In the genomic region with DNA sequence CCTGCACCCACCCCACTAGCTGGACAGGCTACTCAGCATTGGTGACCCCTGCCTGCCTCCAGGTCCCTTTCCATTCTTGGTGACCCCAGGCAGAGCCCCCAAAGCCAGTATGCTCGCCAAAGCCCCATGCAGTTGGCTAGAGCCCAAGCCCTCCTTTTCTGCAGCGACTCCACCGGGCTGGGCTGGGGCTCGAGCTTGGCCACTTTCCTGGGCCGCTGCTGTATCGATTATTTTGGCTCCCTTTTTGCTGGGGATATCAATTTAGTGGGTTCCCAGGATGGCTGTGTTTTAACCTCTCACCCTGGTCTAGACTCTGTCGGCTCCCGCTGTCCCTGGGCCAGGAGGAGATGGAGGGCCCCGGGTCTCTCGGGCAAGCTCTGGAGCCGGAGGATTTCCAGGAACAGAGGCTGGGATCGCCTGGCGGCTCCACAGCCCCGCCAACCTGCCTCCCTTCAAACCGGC, we compare ENCODE assay signal across 16 cellular contexts.
A peak's percentile ranks its signal among the peaks of the same experiment; 100 is the strongest.
DNase-seq lines count a peak whose midpoint lies in the region; ATAC-seq and TF ChIP-seq lines count a peak whose summit lies in the region.
"Had no signal": no experiment of that assay in that cellular context is flagged by ENCODE, and none has a peak within 500 bp of the region (broad histone marks: within the 10 kb centered on the region; RNA-seq: fewer than 3 reads in every experiment).

No MANE protein-coding gene starts in this region.

- DNase-seq in CD14-positive monocyte (ENCODE audit: low spot score) (no peak), ascending aorta (ENCODE audit: low spot score in 2 of 2) (no peak), lower lobe of right lung (peak; percentile 24), spleen (peak; percentile 63), NCI-H2081 treated with DMSO at 0.1 percent for 48 hours (lab: John Stamatoyannopoulos, UW) (no peak)
- no peak for DNase-seq in stimulated activated CD4-positive, alpha-beta T cell treated with anti-CD3 and anti-CD28 coated beads, Interleukin-4, amount 100 ng/mL, for 4 hours
- DNase-seq: AML-193; Caco-2; CD4-positive, CD25-positive, alpha-beta regulatory T cell; DMS153; GOT3; NCI-H1048; NCI-H510A treated with DMSO at 0.1 percent for 48 hours; NCI-H82; SHP77 had no signal

- H3K9me3 Mint-ChIP-seq in CD14-positive monocyte, result no peaks in the 10 kb centered on the region
- H3K9me3 Mint-ChIP-seq: CD4-positive, CD25-positive, alpha-beta regulatory T cell had no signal

- H3K36me3 Mint-ChIP-seq in CD14-positive monocyte, result no peaks in the 10 kb centered on the region
- H3K36me3 Mint-ChIP-seq: CD4-positive, CD25-positive, alpha-beta regulatory T cell had no signal

- peaks cover 24% of the 10 kb centered on the region for H3K4me1 Mint-ChIP-seq in CD14-positive monocyte

- peak overlapping the region in 1 of 2 donors; percentile 28 for H3K4me3 Mint-ChIP-seq in CD14-positive monocyte
- H3K4me3 Mint-ChIP-seq: CD4-positive, CD25-positive, alpha-beta regulatory T cell had no signal

- ATAC-seq in lower lobe of right lung (no peak), GM21529 (IDR thresholded peaks at IDR 0.05; ENCODE audit: unreplicated experiment) (no peak)

- H3K27me3 ChIP-seq in ascending aorta (no peaks in the 10 kb centered on the region), lower lobe of right lung (ENCODE audit: low read depth) (no peaks in the 10 kb centered on the region), spleen (replicated peaks in 1 of 7) (no peaks in the 10 kb centered on the region)

- no peaks in the 10 kb centered on the region for H3K36me3 ChIP-seq in ascending aorta
- no peaks in the 10 kb centered on the region for H3K36me3 ChIP-seq in lower lobe of right lung
- H3K36me3 ChIP-seq in spleen, result no peaks in the 10 kb centered on the region

- H3K4me1 ChIP-seq in ascending aorta, result peaks cover 12 to 36% of the 10 kb centered on the region in 2 donors
- H3K4me1 ChIP-seq in lower lobe of right lung, result peaks cover 21% of the 10 kb centered on the region
- H3K4me1 ChIP-seq in spleen, result peaks cover 0 to 17% (median 6%) of the 10 kb centered on the region in 6 donors

- no peak for TF ChIP-seq CTCF in CD14-positive monocyte (IDR thresholded peaks at IDR 0.05)
- peak in 1 of 3 experiments; percentile 4 for TF ChIP-seq CTCF in ascending aorta (IDR thresholded peaks at IDR 0.05)
- no peak for TF ChIP-seq CTCF in lower lobe of right lung (IDR thresholded peaks at IDR 0.05)
- no peak for TF ChIP-seq CTCF in spleen (IDR thresholded peaks at IDR 0.05 in 8 of 11, conservative IDR thresholded peaks at IDR 0.05 in 3 of 11)

- no peak for TF ChIP-seq POLR2A in spleen (IDR thresholded peaks at IDR 0.05)

- peaks cover 3 to 15% (median 10%) of the 10 kb centered on the region in 3 donors for H3K27me3 Mint-ChIP-seq in CD14-positive monocyte (ENCODE audit: low read depth in 3 of 3)
- H3K27me3 Mint-ChIP-seq: CD4-positive, CD25-positive, alpha-beta regulatory T cell had no signal

- 90 to 94% (median 93%) methylated on average over 15 of the region's 15 CpGs for WGBS in spleen, 5 donors

- H3K27ac ChIP-seq in ascending aorta (peak overlapping the region; percentile 84 to 90), lower lobe of right lung (no peak overlapping the region), spleen (no peak overlapping the region)

- no peak overlapping the region for H3K4me3 ChIP-seq in ascending aorta
- no peak overlapping the region for H3K4me3 ChIP-seq in lower lobe of right lung
- no peak overlapping the region for H3K4me3 ChIP-seq in spleen

- peak overlapping the region in 4 of 7 donors; percentile 54 to 73 (median 61) for H3K27ac Mint-ChIP-seq in CD14-positive monocyte

- H3K9me3 ChIP-seq in ascending aorta (no peaks in the 10 kb centered on the region), lower lobe of right lung (no peaks in the 10 kb centered on the region), spleen (no peaks in the 10 kb centered on the region)
- H3K9me3 ChIP-seq: Caco-2 had no signal

- intact Hi-C loops in CD14-positive monocyte (cut with micrococcal nuclease), result loop anchor here in 1 of 2 donors (2.0 kb wide), 1 partner anchor 22 kb away; no protein-coding TSS in a partner anchor
- intact Hi-C loops in ascending aorta (cut with DNase I), result loop anchor here (1.0 to 10.0 kb wide), 4 partner anchors 28 to 340 kb away; partner anchors contain the start of gene CTIF
- intact Hi-C loops in lower lobe of right lung (cut with DNase I), result no loop called here
- intact Hi-C loops in spleen (cut with DNase I; ENCODE audit: low total_unique reads), result no loop called here

Comparison
In these comparisons a context has a peak if more than half of its experiments do, and no peak if none do; other contexts are left out.
1. DNase-seq: peak in lower lobe of right lung (single experiment) and spleen (single experiment); none in CD14-positive monocyte (single experiment), ascending aorta (0 of 2), NCI-H2081 treated with DMSO at 0.1 percent for 48 hours (single experiment) and stimulated activated CD4-positive, alpha-beta T cell treated with anti-CD3 and anti-CD28 coated beads, Interleukin-4, amount 100 ng/mL, for 4 hours (0 of 2).
2. H3K27ac ChIP-seq: peak in ascending aorta (2 of 2); none in lower lobe of right lung (single experiment) and spleen (0 of 8).